ENCODE assay signal across 21 cellular contexts in the genomic region with DNA sequence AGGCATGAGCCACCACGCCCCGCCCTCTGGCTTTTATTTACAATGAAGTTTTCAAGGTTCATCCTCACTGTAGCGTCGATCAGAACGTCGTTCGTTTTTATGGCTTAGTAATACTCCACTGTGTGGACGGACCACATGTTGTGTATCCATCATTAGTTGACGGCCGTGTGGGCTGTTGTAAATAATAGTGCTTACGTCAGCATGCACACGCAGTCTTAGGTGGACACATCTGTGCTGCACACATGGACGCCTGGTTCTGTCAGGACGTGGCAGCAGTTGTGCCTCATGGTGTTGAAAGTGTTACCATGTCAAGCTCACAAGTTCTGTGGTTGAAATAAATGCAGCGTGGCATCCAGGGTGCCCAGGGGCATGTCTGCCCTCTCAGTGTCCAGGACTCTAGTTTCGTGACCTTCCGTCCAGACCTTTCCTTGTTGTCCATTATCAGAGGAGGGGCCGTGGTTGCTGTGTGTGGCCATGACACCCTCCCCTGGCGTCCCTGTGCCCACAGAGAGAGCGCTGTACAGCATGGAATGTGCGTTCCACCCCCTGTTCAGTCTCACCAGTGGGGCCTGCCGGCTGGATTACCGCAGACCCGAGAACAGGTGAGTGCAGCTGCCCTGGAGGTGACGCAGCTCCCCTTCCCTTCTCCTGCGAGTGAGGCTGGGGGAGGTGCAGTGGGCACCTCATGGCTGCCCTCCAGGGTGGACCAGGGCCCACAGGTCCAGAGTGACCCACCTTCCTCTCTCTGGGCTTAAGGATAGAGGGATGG.
"Had no signal": no experiment of that assay in that cellular context is flagged by ENCODE, and none has a peak within 500 bp of the region (broad histone marks: within the 10 kb centered on the region; RNA-seq: fewer than 3 reads in every experiment).

No MANE protein-coding gene starts in this region.

- H3K4me2 ChIP-seq: smooth muscle cell had no signal

- H3K4me1 ChIP-seq: colonic mucosa, esophagus squamous epithelium, gastroesophageal sphincter, pancreas, suprapubic skin, thyroid gland, uterus had no signal

- H3K27me3 ChIP-seq: colonic mucosa, esophagus squamous epithelium, gastroesophageal sphincter, pancreas, suprapubic skin, thyroid gland, uterus had no signal

- FAIRE-seq: pancreas had no signal

- H3K27ac ChIP-seq: colonic mucosa, esophagus squamous epithelium, gastroesophageal sphincter, pancreas, suprapubic skin, thyroid gland, uterus had no signal

- H3K9me3 ChIP-seq: colonic mucosa, esophagus squamous epithelium, gastroesophageal sphincter, pancreas, suprapubic skin, thyroid gland, uterus had no signal

- ATAC-seq: gastroesophageal sphincter; left colon; left ventricle myocardium superior; naive thymus-derived CD4-positive, alpha-beta T cell; pancreas; right cardiac atrium; stimulated activated effector memory CD8-positive, alpha-beta T cell treated with anti-CD3 and anti-CD28 coated beads, Interleukin-12 subunit alpha, Interleukin-12 subunit beta, amount 100 ng/mL, for 72 hours; stimulated activated naive CD8-positive, alpha-beta T cell treated with anti-CD3 and anti-CD28 coated beads, Interleukin-15, Interleukin-2, amounts not matched to agents 100 U/mL and 50 U/mL, for 24 hours had no signal

- H3K36me3 ChIP-seq: uterus had no signal

- DNase-seq: colonic mucosa; dermis blood vessel endothelial cell; esophagus squamous epithelium; foreskin fibroblast; glutamatergic neuron; left colon; left ventricle myocardium superior; mesendoderm; naive thymus-derived CD4-positive, alpha-beta T cell; stimulated activated CD4-positive, alpha-beta T cell treated with anti-CD3 and anti-CD28 coated beads, Interleukin-2, amount 100 ng/mL, for 48 hours; stimulated activated CD8-positive, alpha-beta memory T cell treated with anti-CD3 and anti-CD28 coated beads, Interleukin-4, amount 100 ng/mL, for 48 hours; stimulated activated naive CD8-positive, alpha-beta T cell treated with anti-CD3 and anti-CD28 coated beads, Interleukin-15, Interleukin-2, amounts not matched to agents 100 U/mL and 50 U/mL, for 24 hours; thyroid gland had no signal

- H3K4me3 ChIP-seq: colonic mucosa, esophagus squamous epithelium, gastroesophageal sphincter, lung, pancreas, smooth muscle cell, suprapubic skin, thyroid gland, uterus had no signal
